Comparison of ENCODE assay signal across 1 cellular context in the genomic region with DNA sequence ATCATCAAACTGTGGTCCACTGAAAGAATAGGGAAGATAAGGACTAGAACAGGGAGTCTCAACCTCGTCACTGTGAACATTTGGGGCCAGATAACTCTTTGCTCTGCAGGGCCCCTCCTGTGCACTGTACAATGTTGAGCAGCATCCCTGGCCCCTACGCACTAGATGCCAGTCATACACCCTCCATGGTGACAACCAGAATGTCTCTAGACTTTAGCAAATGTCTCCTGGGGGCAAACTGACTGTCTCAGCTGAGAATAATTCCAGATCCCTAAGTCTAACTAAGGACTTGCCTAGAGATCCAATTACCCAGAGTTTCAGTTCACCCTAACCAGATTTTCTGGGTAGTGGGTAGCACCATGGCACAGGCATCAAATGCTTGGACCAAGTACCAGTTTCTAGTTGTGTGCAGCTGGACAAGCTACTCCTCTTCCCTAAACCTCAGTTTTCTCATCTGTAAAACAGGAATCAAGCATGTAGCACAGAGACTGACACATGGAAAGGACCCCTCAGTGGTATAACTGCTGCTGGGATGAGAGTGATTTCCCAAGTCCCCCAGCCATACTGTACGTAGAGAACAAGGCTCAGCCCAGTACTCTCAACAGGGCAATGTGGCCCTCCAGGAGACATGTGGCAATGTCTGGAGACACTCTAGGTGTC.
TF ChIP-seq lines count a peak whose summit lies in the region.

No MANE protein-coding gene starts in this region.

TF ChIP-seq in IMR-90, 13 proteins besides CTCF, POLR2A, EP300 and RAD21 (continued from another document):
- TF ChIP-seq, protein P1, sequence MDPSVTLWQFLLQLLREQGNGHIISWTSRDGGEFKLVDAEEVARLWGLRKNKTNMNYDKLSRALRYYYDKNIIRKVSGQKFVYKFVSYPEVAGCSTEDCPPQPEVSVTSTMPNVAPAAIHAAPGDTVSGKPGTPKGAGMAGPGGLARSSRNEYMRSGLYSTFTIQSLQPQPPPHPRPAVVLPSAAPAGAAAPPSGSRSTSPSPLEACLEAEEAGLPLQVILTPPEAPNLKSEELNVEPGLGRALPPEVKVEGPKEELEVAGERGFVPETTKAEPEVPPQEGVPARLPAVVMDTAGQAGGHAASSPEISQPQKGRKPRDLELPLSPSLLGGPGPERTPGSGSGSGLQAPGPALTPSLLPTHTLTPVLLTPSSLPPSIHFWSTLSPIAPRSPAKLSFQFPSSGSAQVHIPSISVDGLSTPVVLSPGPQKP (IDR thresholded peaks at IDR 0.05; ENCODE audit: borderline replicate concordance, low read depth, low read length): no peak
- TF ChIP-seq BHLHE40 (IDR thresholded peaks at IDR 0.05; ENCODE audit: low read depth, low read length) (no peak), CEBPB (IDR thresholded peaks at IDR 0.05; ENCODE audit: low read depth, low read length) (no peak)
